In the genomic region with DNA sequence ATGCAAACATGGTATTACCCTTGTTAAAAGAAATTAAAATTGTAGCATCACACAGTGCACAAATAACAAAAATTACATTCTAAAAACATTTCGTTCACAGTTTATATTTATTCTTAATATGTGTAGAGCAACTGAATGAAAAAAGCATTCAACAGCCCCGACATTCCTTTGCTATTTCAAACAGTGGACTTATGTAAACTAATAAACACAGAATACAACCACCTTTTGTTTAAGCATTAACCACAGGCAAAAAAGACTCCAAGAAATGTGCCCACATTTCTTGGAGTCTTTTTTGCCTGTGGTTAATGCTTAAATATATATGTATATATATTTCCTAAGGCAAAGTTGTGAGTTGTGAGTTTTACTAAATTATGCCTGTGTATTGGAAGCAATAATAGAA, we compare ENCODE assay signal across 15 cellular contexts.
A peak's percentile ranks its signal among the peaks of the same experiment; 100 is the strongest.
DNase-seq lines count a peak whose midpoint lies in the region; ATAC-seq, FAIRE-seq and TF ChIP-seq lines count a peak whose summit lies in the region.
"Had no signal": no experiment of that assay in that cellular context is flagged by ENCODE, and none has a peak within 500 bp of the region (broad histone marks: within the 10 kb centered on the region; RNA-seq: fewer than 3 reads in every experiment).

No MANE protein-coding gene starts in this region.

- TF ChIP-seq CTCF in D721Med (IDR thresholded peaks at IDR 0.05; ENCODE audit: insufficient read depth, missing control alignments) = no peak
- TF ChIP-seq CTCF in Panc1 (IDR thresholded peaks at IDR 0.05) = no peak
- TF ChIP-seq CTCF in astrocyte of the spinal cord (IDR thresholded peaks at IDR 0.05; ENCODE audit: low read depth, low read length) = no peak

- H3K9me3 ChIP-seq in Panc1 (ENCODE audit: control insufficient read depth, insufficient read depth, low read depth, low read length) = no peaks in the 10 kb centered on the region
- H3K9me3 ChIP-seq: BLaER1 treated with 17β-estradiol and CSF1 and Interleukin-3, amounts not matched to agents 10 nM and 100 nM had no signal

- no peaks in the 10 kb centered on the region for H3K27me3 ChIP-seq in Panc1 (ENCODE audit: control insufficient read depth, insufficient read depth, low read length)
- H3K27me3 ChIP-seq: BLaER1 treated with 17β-estradiol and CSF1 and Interleukin-3, amounts not matched to agents 10 nM and 100 nM had no signal

- ATAC-seq in Panc1 (peak; percentile 34; the same call in 1 of the 2 replicates), left colon (peak; percentile 49), HG02798 (IDR thresholded peaks at IDR 0.05; ENCODE audit: poor library complexity, unreplicated experiment) (no peak)

- H3K36me3 ChIP-seq in Panc1 (ENCODE audit: control insufficient read depth, insufficient read depth, low read length) = no peaks in the 10 kb centered on the region
- H3K36me3 ChIP-seq: BLaER1 treated with 17β-estradiol and CSF1 and Interleukin-3, amounts not matched to agents 10 nM and 100 nM had no signal

- intact Hi-C loops in Panc1 (cut with micrococcal nuclease; ENCODE audit: unreplicated experiment) = no loop called here
- intact Hi-C loops in left colon (cut with DNase I, micrococcal nuclease) = no loop called here

- peak; percentile 32 for FAIRE-seq in D721Med (lab: Jason Lieb, UNC)
- FAIRE-seq: GM18507 had no signal

- no peaks in the 10 kb centered on the region for H3K4me1 ChIP-seq in Panc1 (ENCODE audit: control insufficient read depth, insufficient read depth, low read length)

- no peak for DNase-seq in D721Med (ENCODE audit: insufficient read length, low spot score)
- DNase-seq in Panc1 (ENCODE audit: low read depth, low spot score) = no peak
- DNase-seq in astrocyte of the spinal cord (ENCODE audit: low read depth, low spot score) = peak; percentile 11
- DNase-seq in left colon = no peak
- DNase-seq in NCI-H2227 treated with DMSO at 0.1 percent for 48 hours (lab: John Stamatoyannopoulos, UW) = no peak
- DNase-seq in stimulated activated CD4-positive, alpha-beta T cell treated with anti-CD3 and anti-CD28 coated beads, Interleukin-4, amount 100 ng/mL, for 4 hours = no peak
- DNase-seq in epidermal melanocyte (ENCODE audit: insufficient read length, low spot score) = no peak
- DNase-seq: ACHN; CD4-positive, CD25-positive, alpha-beta regulatory T cell; DMS 273 treated with DMSO at 0.1 percent for 48 hours; GM23248; H7 had no signal

- POLR2A ChIA-PET in Panc1 (lab: Charles Lee) = no interaction called here

- in situ Hi-C loops in Panc1 (cut with HindIII; ENCODE audit: low pct_unique_long_range_greater_than_20kb, low sequenced_read_pairs) (no loop called here), astrocyte of the spinal cord (cut with HindIII; ENCODE audit: low sequenced_read_pairs) (no loop called here)

- CTCF ChIA-PET in Panc1 (lab: Charles Lee) = interaction anchor here (0.7 kb wide), 1 partner anchor 105 kb away, joined by 3 read pairs; no protein-coding TSS in a partner anchor

- H3K27ac ChIP-seq in Panc1 (ENCODE audit: low read length) = no peak overlapping the region
- H3K27ac ChIP-seq: BLaER1 treated with 17β-estradiol and CSF1 and Interleukin-3, amounts not matched to agents 10 nM and 100 nM; GM23248 had no signal

- no TSS peak for BruUV-seq in Panc1 (replicated peaks; lab: Mats Ljungman, UMichigan)

- no peak overlapping the region for H3K4me3 ChIP-seq in Panc1 (ENCODE audit: low read depth in 2 of 2, low read length in 2 of 2)
- H3K4me3 ChIP-seq in astrocyte of the spinal cord (ENCODE audit: low read depth, low read length) = no peak overlapping the region
- H3K4me3 ChIP-seq: BLaER1 treated with 17β-estradiol and CSF1 and Interleukin-3, amounts not matched to agents 10 nM and 100 nM; GM23248 had no signal
